In the genomic region with DNA sequence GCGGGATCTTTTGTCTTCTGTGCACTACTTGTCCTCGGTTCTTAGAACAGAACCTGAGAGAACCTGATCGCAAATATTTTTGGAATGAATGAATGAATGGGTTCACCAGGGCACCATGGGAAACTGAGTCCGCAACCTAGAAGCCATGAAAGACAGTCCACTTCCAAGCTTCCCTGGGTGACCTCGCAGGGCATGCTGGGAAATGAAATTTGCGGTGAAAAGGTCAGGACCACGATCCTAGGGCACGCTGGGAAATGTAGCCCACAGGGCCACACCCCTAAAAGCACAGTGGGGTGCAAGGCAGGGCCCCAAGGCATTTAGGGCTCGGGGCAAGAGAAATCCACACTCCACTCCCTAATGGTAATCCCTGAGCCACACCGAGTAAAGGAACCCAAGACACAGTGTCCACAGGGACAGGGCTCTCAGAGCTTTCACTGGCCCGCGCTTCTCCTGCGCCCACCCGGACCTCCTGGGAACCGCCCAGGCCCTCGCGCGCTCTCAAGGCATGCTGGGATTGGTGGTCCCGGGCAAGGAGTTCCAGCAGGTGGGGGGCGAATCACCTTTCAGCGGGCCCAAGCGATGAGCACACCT, we compare ENCODE assay signal across 9 cellular contexts. TPM values are rescaled to one million over a fixed set of nuclear protein-coding genes. Genes with fewer than 3 reads are reported as not detected.
DNase-seq lines count a peak whose midpoint lies in the region; ATAC-seq and TF ChIP-seq lines count a peak whose summit lies in the region.
"Had no signal": no experiment of that assay in that cellular context is flagged by ENCODE, and none has a peak within 500 bp of the region (broad histone marks: within the 10 kb centered on the region; RNA-seq: fewer than 3 reads in every experiment).

No MANE protein-coding gene starts in this region.

- no peaks in the 10 kb centered on the region for H3K9me3 Mint-ChIP-seq in stimulated activated naive CD8-positive, alpha-beta T cell treated with anti-CD3 and anti-CD28 coated beads, Interleukin-15, amount 100 ng/mL, for 72 hours

- peaks cover 9% of the 10 kb centered on the region for H3K27me3 Mint-ChIP-seq in stimulated activated naive CD8-positive, alpha-beta T cell treated with anti-CD3 and anti-CD28 coated beads, Interleukin-15, amount 100 ng/mL, for 72 hours

- peak overlapping the region; percentile 94 for H3K4me2 ChIP-seq in OCI-LY7 (ENCODE audit: low read length)

- H3K9me3 ChIP-seq in OCI-LY7 (ENCODE audit: low read length) (no peaks in the 10 kb centered on the region), right lobe of liver (no peaks in the 10 kb centered on the region)

- peaks cover 48% of the 10 kb centered on the region for H3K79me2 ChIP-seq in OCI-LY7 (ENCODE audit: insufficient read depth, low read depth, low read length)

- peaks cover 32% of the 10 kb centered on the region for H3K4me1 Mint-ChIP-seq in stimulated activated naive CD8-positive, alpha-beta T cell treated with anti-CD3 and anti-CD28 coated beads, Interleukin-15, amount 100 ng/mL, for 72 hours

- H3K9me2 ChIP-seq in OCI-LY7 (ENCODE audit: insufficient read depth, low read length), result no peaks in the 10 kb centered on the region

- TF ChIP-seq POLR2A in right lobe of liver (IDR thresholded peaks at IDR 0.05), result no peak

- H3K4me3 ChIP-seq in GM08714 (ENCODE audit: low read length) (peak overlapping the region; percentile 85; the same call in 1 of the 2 replicates), OCI-LY7 (ENCODE audit: low read depth, low read length, poor library complexity, severe bottlenecking) (peak overlapping the region; percentile 86), choroid plexus epithelial cell (ENCODE audit: low read depth, low read length) (peak overlapping the region; percentile 75), right lobe of liver (peak overlapping the region; percentile 60 to 83 (median 68))

- H3K4me1 ChIP-seq in OCI-LY7 (ENCODE audit: insufficient read depth, low read length, poor library complexity, severe bottlenecking) (peaks cover 75% of the 10 kb centered on the region), right lobe of liver (peaks cover 0 to 18% (median 7%) of the 10 kb centered on the region in 4 donors)

- TF ChIP-seq CTCF in OCI-LY7 (conservative IDR thresholded peaks at IDR 0.05; ENCODE audit: low read length), result no peak
- TF ChIP-seq CTCF in choroid plexus epithelial cell (conservative IDR thresholded peaks at IDR 0.05; ENCODE audit: low read depth, low read length), result no peak
- TF ChIP-seq CTCF in right lobe of liver (IDR thresholded peaks at IDR 0.05), result no peak

- H3K4me3 Mint-ChIP-seq in stimulated activated naive CD8-positive, alpha-beta T cell treated with anti-CD3 and anti-CD28 coated beads, Interleukin-15, amount 100 ng/mL, for 72 hours, result peak overlapping the region; percentile 99

- no peak for DNase-seq in OCI-LY7 (ENCODE audit: low spot score)
- DNase-seq in choroid plexus epithelial cell (ENCODE audit: low read depth), result peak; percentile 71
- peak; percentile 57 to 88 (median 84) for DNase-seq in right lobe of liver
- DNase-seq in stimulated activated naive CD8-positive, alpha-beta T cell treated with anti-CD3 and anti-CD28 coated beads, Interleukin-15, amount 100 ng/mL, for 72 hours, result no peak
- DNase-seq in H4 (ENCODE audit: low spot score), result no peak

- intact Hi-C loops in OCI-LY7 (cut with micrococcal nuclease; ENCODE audit: unreplicated experiment), result no loop called here
- intact Hi-C loops in right lobe of liver (cut with DNase I), result no loop called here

- H3K27ac ChIP-seq in OCI-LY7 (ENCODE audit: low read depth, low read length, poor library complexity, severe bottlenecking), result peak overlapping the region; percentile 92
- H3K27ac ChIP-seq in right lobe of liver, result peak overlapping the region in 2 of 3 donors; percentile 27 to 67

- peaks cover 9% of the 10 kb centered on the region for H4K20me1 ChIP-seq in OCI-LY7 (ENCODE audit: insufficient read depth, low read length)

- CTCF ChIA-PET in OCI-LY7 (lab: Charles Lee; ENCODE audit: unreplicated experiment), result no interaction called here

- BruUV-seq in OCI-LY7 (replicated peaks; lab: Mats Ljungman, UMichigan), result no TSS peak

- POLR2A ChIA-PET in OCI-LY7 (lab: Charles Lee), result no interaction called here

- peak overlapping the region; percentile 70 to 91 for H3K27ac Mint-ChIP-seq in stimulated activated naive CD8-positive, alpha-beta T cell treated with anti-CD3 and anti-CD28 coated beads, Interleukin-15, amount 100 ng/mL, for 72 hours

- peak overlapping the region; percentile 54; the same call in 1 of the 2 replicates for H2AFZ ChIP-seq in OCI-LY7 (ENCODE audit: low read length)

- H3K36me3 ChIP-seq in OCI-LY7 (ENCODE audit: insufficient read depth, low read length) (peaks cover 16% of the 10 kb centered on the region; the same call in 1 of the 2 replicates), right lobe of liver (no peaks in the 10 kb centered on the region)

- WGBS in right lobe of liver (ENCODE audit: insufficient coverage, low coverage, low lambda C conversion rate, missing lambda C conversion rate), result 16% methylated on average over 18 of the region's 22 CpGs

- H3K27me3 ChIP-seq in right lobe of liver, result no peaks in the 10 kb centered on the region

- ATAC-seq in right lobe of liver, result peak; percentile 18 to 63 (median 38)
- ATAC-seq in stimulated activated naive CD8-positive, alpha-beta T cell treated with anti-CD3 and anti-CD28 coated beads, Interleukin-15, amount 100 ng/mL, for 72 hours, result no peak
- ATAC-seq in GM19351 (IDR thresholded peaks at IDR 0.05; ENCODE audit: unreplicated experiment), result no peak
- no peak for ATAC-seq in HG03280 (IDR thresholded peaks at IDR 0.05; ENCODE audit: unreplicated experiment)

RNA-seq across cellular contexts. Expression of gene PPP1R12C, which starts 1.1 kb away (rescaled TPM):
- 194 and 211 TPM in 2 replicates for total RNA-seq in OCI-LY7 (2014; rRNA removed; shearing (Covaris generic))
- 177 and 186 TPM in 2 replicates for total RNA-seq in OCI-LY7 (2022)
- total RNA-seq in right lobe of liver, result 10 to 100 TPM; 35.6 to 48.1 (median 41.7) TPM
- 18.0 and 26.4 TPM in 2 replicates for total RNA-seq in H4 (2014; rRNA removed; shearing (Covaris generic))

RNA-seq across cellular contexts. Expression of gene TNNT1, which starts 30.5 kb away (rescaled TPM):
- 17.6 and 21.9 TPM in 2 replicates for total RNA-seq in OCI-LY7 (2014; rRNA removed; shearing (Covaris generic))
- total RNA-seq in OCI-LY7 (2022), result 11.2 and 11.6 TPM in 2 replicates
- 10 to 100 TPM in 1 of 6 experiments, 1 to 10 TPM in 3, not detected in 2; 1.2 to 10.9 (median 1.6) TPM for total RNA-seq in right lobe of liver
- total RNA-seq in H4 (2014; rRNA removed; shearing (Covaris generic)), result 300 and 334 TPM in 2 replicates

RNA-seq across cellular contexts. Expression of gene TNNI3, which starts 39.0 kb away (rescaled TPM):
- total RNA-seq in OCI-LY7 (2014; rRNA removed; shearing (Covaris generic)), result 2.6 TPM in 1 of 2 replicates, not detected in the other
- not detected in 2 replicates for total RNA-seq in OCI-LY7 (2022)
- under 1 TPM in 3 of 6 experiments, not detected in 3; 0.43 to 0.83 (median 0.62) TPM for total RNA-seq in right lobe of liver
- total RNA-seq in H4 (2014; rRNA removed; shearing (Covaris generic)), result not detected in 2 replicates
- total RNA-seq: T-helper 2 cell treated with Interferon-gamma antibody and Interleukin-4, amounts not matched to agents 100 ng/mL and 5 ng/mL, for 36 hours had no signal

RNA-seq across cellular contexts. Expression of gene EPS8L1, which starts 42.8 kb away (rescaled TPM):
- total RNA-seq in OCI-LY7 (2014; rRNA removed; shearing (Covaris generic)), result 3.5 and 11.1 TPM in 2 replicates
- total RNA-seq in OCI-LY7 (2022) (10.6 and 12.5 TPM in 2 replicates), right lobe of liver (1 to 10 TPM in 4 of 6 experiments, under 1 TPM in 2; 0.49 to 2.4 (median 1.2) TPM)
- 2.2 and 4.3 TPM in 2 replicates for total RNA-seq in H4 (2014; rRNA removed; shearing (Covaris generic))

RNA-seq across cellular contexts. Expression of gene DNAAF3, which starts 47.9 kb away (rescaled TPM):
- 0.85 and 2.8 TPM in 2 replicates for total RNA-seq in OCI-LY7 (2014; rRNA removed; shearing (Covaris generic))
- total RNA-seq in OCI-LY7 (2022) (2.2 and 2.5 TPM in 2 replicates), right lobe of liver (1 to 10 TPM in 2 of 6 experiments, under 1 TPM in 4; 0.22 to 4.3 (median 0.49) TPM)
- 7.0 and 10.1 TPM in 2 replicates for total RNA-seq in H4 (2014; rRNA removed; shearing (Covaris generic))

Comparison
In these comparisons a context has a peak if more than half of its experiments do, and no peak if none do; other contexts are left out.
1. DNase-seq: peak in choroid plexus epithelial cell (single experiment) and right lobe of liver (3 of 3); none in OCI-LY7 (single experiment), stimulated activated naive CD8-positive, alpha-beta T cell treated with anti-CD3 and anti-CD28 coated beads, Interleukin-15, amount 100 ng/mL, for 72 hours (0 of 2) and H4 (single experiment).
2. ATAC-seq: peak in right lobe of liver (4 of 4); none in stimulated activated naive CD8-positive, alpha-beta T cell treated with anti-CD3 and anti-CD28 coated beads, Interleukin-15, amount 100 ng/mL, for 72 hours (single experiment), GM19351 (single experiment) and HG03280 (single experiment).
3. RNA of gene TNNT1, which starts 30.5 kb away (total RNA-seq): 300 to 334 TPM in H4; 11.2 to 21.9 TPM in OCI-LY7 and 1.2 to 10.9 TPM in right lobe of liver; every median in the first group is over 10 times any median in the second.
4. Peak in every context shown above with its lines, with median percentiles within 50 percentile points of each other: H3K4me3 ChIP-seq.